In the genomic region with DNA sequence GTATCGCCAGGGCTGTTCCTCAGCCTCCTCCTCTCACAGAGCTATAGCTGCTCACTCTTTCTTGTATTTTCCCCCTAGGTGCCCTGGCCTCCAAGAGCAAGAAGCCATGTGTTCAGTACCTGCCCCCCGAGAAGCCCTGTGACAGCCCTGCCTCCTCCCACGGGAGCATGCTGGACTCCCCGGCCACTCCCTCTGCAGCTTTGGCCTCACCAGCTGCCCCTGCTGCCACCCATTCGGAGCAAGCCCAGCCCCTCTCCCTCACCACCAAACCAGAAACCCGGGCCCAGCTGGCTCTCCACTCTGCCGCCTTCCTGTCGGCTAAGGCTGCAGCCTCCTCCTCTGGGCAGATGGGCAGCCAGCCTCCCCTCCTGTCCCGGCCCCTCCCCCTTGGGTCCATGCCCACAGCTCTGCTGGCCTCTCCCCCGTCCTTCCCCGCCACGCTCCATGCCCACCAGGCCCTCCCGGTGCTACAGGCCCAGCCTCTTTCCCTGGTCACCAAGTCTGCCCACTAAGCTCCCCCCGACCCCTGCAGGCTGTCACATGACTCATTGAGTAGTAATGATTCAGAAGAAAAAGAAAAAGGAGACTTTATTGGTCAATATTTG, we compare ENCODE assay signal across 8 cellular contexts. TPM values are rescaled to one million over a fixed set of nuclear protein-coding genes. Genes with fewer than 3 reads are reported as not detected.
DNase-seq lines count a peak whose midpoint lies in the region; ATAC-seq and TF ChIP-seq lines count a peak whose summit lies in the region.

No MANE protein-coding gene starts in this region.

- H3K36me3 Mint-ChIP-seq in progenitor cell of endocrine pancreas (ENCODE audit: insufficient read depth): peaks cover 24% of the 10 kb centered on the region

- no peak overlapping the region for H3K4me3 ChIP-seq in AG04450 (ENCODE audit: low read depth, low read length)
- no peak overlapping the region for H3K4me3 ChIP-seq in SJCRH30

- CTCF ChIA-PET in AG04450 (lab: Charles Lee): interaction anchor here (0.9 to 3.0 kb wide), 3 partner anchors 8 to 243 kb away, joined by 3 to 24 read pairs (median 8); no protein-coding TSS in a partner anchor

- H3K4me1 Mint-ChIP-seq in progenitor cell of endocrine pancreas (ENCODE audit: low read depth): no peaks in the 10 kb centered on the region

- H3K27ac Mint-ChIP-seq in progenitor cell of endocrine pancreas: peak overlapping the region; percentile 30

- H3K27me3 Mint-ChIP-seq in progenitor cell of endocrine pancreas: no peaks in the 10 kb centered on the region

- no peaks in the 10 kb centered on the region for H3K9me3 ChIP-seq in AG04450 (ENCODE audit: control insufficient read depth, insufficient read depth, low read length)
- H3K9me3 ChIP-seq in SJCRH30 (replicated peaks): no peaks in the 10 kb centered on the region

- no peak for TF ChIP-seq CTCF in AG04450 (IDR thresholded peaks at IDR 0.05; ENCODE audit: low read depth, low read length)
- no peak for TF ChIP-seq CTCF in progenitor cell of endocrine pancreas (IDR thresholded peaks at IDR 0.05; ENCODE audit: unreplicated experiment)

- H3K9me3 Mint-ChIP-seq in progenitor cell of endocrine pancreas (ENCODE audit: low read depth): no peaks in the 10 kb centered on the region

- H3K27me3 ChIP-seq in AG04450 (ENCODE audit: control insufficient read depth, insufficient read depth, low read length): no peaks in the 10 kb centered on the region
- H3K27me3 ChIP-seq in SJCRH30: no peaks in the 10 kb centered on the region

- no peak overlapping the region for H3K4me3 Mint-ChIP-seq in progenitor cell of endocrine pancreas (ENCODE audit: low read depth)

- POLR2A ChIA-PET in AG04450 (lab: Yijun Ruan, JAX): interaction anchor here (0.8 kb wide), 1 partner anchor 188 kb away, joined by 5 read pairs; no protein-coding TSS in a partner anchor

- H3K27ac ChIP-seq in AG04450 (ENCODE audit: low read depth, low read length) (peak overlapping the region; percentile 57), SJCRH30 (peak overlapping the region; percentile 73)

- ATAC-seq in GM19395 (IDR thresholded peaks at IDR 0.05; ENCODE audit: unreplicated experiment): peak; percentile 36

- peaks cover 41% of the 10 kb centered on the region for H3K36me3 ChIP-seq in SJCRH30

- peaks cover 28% of the 10 kb centered on the region for H3K4me1 ChIP-seq in SJCRH30

- DNase-seq in AG04450 (ENCODE audit: low read depth, low spot score) (no peak), SJCRH30 (peak; percentile 78 to 82), foreskin melanocyte (peak; percentile 70), progenitor cell of endocrine pancreas (ENCODE audit: low spot score, unreplicated experiment) (no peak), hepatic stellate cell (ENCODE audit: low spot score) (no peak), OCI-M1 (lab: John Stamatoyannopoulos, UW) (no peak), cerebellum (ENCODE audit: low spot score) (no peak)

RNA-seq across cellular contexts. Expression of gene TGOLN2, which starts 18.7 kb away (rescaled TPM):
- polyA plus RNA-seq in AG04450 (2011; rRNA removed): 121 and 155 TPM in 2 replicates
- polyA minus RNA-seq in AG04450 (2011; rRNA and poly(A)+ RNA removed): 69.4 and 78.0 TPM in 2 replicates
- 73.5 and 80.3 TPM in 2 replicates for total RNA-seq in SJCRH30 (2014; rRNA removed; shearing (Covaris generic))
- total RNA-seq in progenitor cell of endocrine pancreas (64.2 and 65.5 TPM in 2 replicates), cerebellum (39.5 TPM)

RNA-seq across cellular contexts. Expression of gene RETSAT, which starts 45.3 kb away (rescaled TPM):
- 35.5 and 38.0 TPM in 2 replicates for polyA plus RNA-seq in AG04450 (2011; rRNA removed)
- 42.1 and 47.4 TPM in 2 replicates for polyA minus RNA-seq in AG04450 (2011; rRNA and poly(A)+ RNA removed)
- 9.3 and 11.0 TPM in 2 replicates for total RNA-seq in SJCRH30 (2014; rRNA removed; shearing (Covaris generic))
- 22.8 and 23.1 TPM in 2 replicates for total RNA-seq in progenitor cell of endocrine pancreas
- total RNA-seq in cerebellum: 16.0 TPM

RNA-seq across cellular contexts. Expression of gene ELMOD3, which starts 45.5 kb away (rescaled TPM):
- polyA plus RNA-seq in AG04450 (2011; rRNA removed): 17.2 and 17.8 TPM in 2 replicates
- 16.1 and 17.1 TPM in 2 replicates for polyA minus RNA-seq in AG04450 (2011; rRNA and poly(A)+ RNA removed)
- total RNA-seq in SJCRH30 (2014; rRNA removed; shearing (Covaris generic)): 17.2 and 19.3 TPM in 2 replicates
- total RNA-seq in progenitor cell of endocrine pancreas (23.3 and 25.6 TPM in 2 replicates), cerebellum (24.8 TPM)

Comparison
In these comparisons a context has a peak if more than half of its experiments do, and no peak if none do; other contexts are left out.
1. DNase-seq: peak in SJCRH30 (2 of 2) and foreskin melanocyte (single experiment); none in AG04450 (single experiment), progenitor cell of endocrine pancreas (single experiment), hepatic stellate cell (single experiment), OCI-M1 (single experiment) and cerebellum (single experiment).